In the genomic region with DNA sequence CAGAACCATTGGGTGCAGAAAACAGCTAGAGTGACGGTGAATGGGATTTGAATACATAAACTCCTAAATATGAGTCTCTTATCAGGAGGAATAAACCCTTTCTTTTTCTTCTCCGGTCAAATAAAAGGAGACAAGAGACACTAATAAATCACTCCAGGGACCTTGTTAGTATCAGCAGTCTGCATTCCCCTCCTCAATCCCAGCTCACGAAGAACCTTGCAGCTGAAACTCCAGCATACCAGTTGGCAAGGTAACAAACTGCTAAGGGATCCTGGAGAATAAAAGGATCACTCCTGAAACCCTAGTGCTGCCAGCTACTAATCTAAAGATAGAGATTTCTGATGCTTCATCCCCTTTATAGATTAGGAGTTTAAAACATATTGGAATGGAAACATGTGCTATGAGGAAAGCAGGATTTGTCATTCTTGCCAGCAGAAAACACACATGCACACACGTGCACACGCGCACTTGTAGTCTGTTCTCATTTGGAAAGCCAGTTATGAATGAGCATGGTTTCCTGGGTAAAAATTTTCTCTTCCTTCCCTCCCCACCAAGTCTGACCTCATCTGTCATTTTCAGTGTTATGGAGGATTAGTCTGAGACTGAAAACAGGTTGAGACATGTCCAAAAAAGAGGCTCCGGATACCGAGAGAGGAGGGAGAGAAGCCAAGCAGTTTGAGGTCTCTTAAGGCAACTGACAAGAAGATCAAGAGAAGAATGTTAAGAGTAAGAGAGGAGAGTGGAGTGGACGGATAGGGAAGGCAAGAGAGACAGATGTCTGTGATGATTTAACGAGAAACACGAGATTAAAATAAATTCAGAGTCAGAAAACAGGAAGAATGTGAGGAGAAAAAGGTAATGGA, we compare ENCODE assay signal across 9 cellular contexts. TPM values are rescaled to one million over a fixed set of nuclear protein-coding genes. Genes with fewer than 3 reads are reported as not detected.
DNase-seq lines count a peak whose midpoint lies in the region; ATAC-seq and TF ChIP-seq lines count a peak whose summit lies in the region.
"Had no signal": no experiment of that assay in that cellular context is flagged by ENCODE, and none has a peak within 500 bp of the region (broad histone marks: within the 10 kb centered on the region; RNA-seq: fewer than 3 reads in every experiment).

No MANE protein-coding gene starts in this region.

- intact Hi-C loops in Caco-2 (cut with micrococcal nuclease; ENCODE audit: unreplicated experiment), result no loop called here

- H3K36me3 ChIP-seq in Caco-2 (ENCODE audit: control insufficient read depth, insufficient read depth, low read length) (no peaks in the 10 kb centered on the region), RWPE2 (ENCODE audit: low read depth) (peaks cover 4% of the 10 kb centered on the region)

- ATAC-seq in GM19025 (IDR thresholded peaks at IDR 0.05; ENCODE audit: low read depth, unreplicated experiment), result peak; percentile 71
- ATAC-seq in HG03103 (IDR thresholded peaks at IDR 0.05; ENCODE audit: low read depth, unreplicated experiment), result peak; percentile 45
- ATAC-seq in RWPE2 (ENCODE audit: low read depth), result peak; percentile 50

- POLR2A ChIA-PET in Caco-2 (lab: Charles Lee), result interaction anchor here (1.0 to 1.4 kb wide), 3 partner anchors 9 to 18 kb away, joined by 3 to 9 read pairs (median 7); a partner anchor contains a TSS

- no peaks in the 10 kb centered on the region for H3K9me3 ChIP-seq in Caco-2
- H3K9me3 ChIP-seq in RWPE2 (ENCODE audit: severe bottlenecking), result no peaks in the 10 kb centered on the region

- H3K36me3 Mint-ChIP-seq in Caco-2 (ENCODE audit: insufficient read depth, unreplicated experiment) (peaks cover 5% of the 10 kb centered on the region), endothelial cell (ENCODE audit: low read depth, unreplicated experiment) (peaks cover 9% of the 10 kb centered on the region)

- CTCF ChIA-PET in Caco-2 (lab: Charles Lee), result interaction anchor here (0.9 to 1.2 kb wide), 5 partner anchors 9 to 43 kb away, joined by 3 to 5 read pairs (median 4); no protein-coding TSS in a partner anchor

- TF ChIP-seq CTCF in Caco-2 (IDR thresholded peaks at IDR 0.05; ENCODE audit: insufficient read depth in 1 of 2, low read depth in 1 of 2, low read length in 1 of 2, severe bottlenecking in 1 of 2, unreplicated experiment in 1 of 2), result no peak
- no peak for TF ChIP-seq CTCF in RWPE2 (IDR thresholded peaks at IDR 0.05; ENCODE audit: poor library complexity, severe bottlenecking)
- TF ChIP-seq CTCF in endothelial cell (IDR thresholded peaks at IDR 0.05; ENCODE audit: unreplicated experiment), result no peak

- H3K27me3 ChIP-seq in Caco-2 (replicated peaks; ENCODE audit: control insufficient read depth, insufficient read depth, low read length) (no peaks in the 10 kb centered on the region), RWPE2 (ENCODE audit: insufficient read depth, poor library complexity, severe bottlenecking) (no peaks in the 10 kb centered on the region)

- H3K4me1 ChIP-seq in Caco-2 (peaks cover 54% of the 10 kb centered on the region), RWPE2 (ENCODE audit: insufficient read depth, poor library complexity, severe bottlenecking) (peaks cover 62% of the 10 kb centered on the region)

- peak in 1 of 2 experiments; percentile 22 for DNase-seq in Caco-2
- DNase-seq in RWPE2 (ENCODE audit: low spot score), result no peak
- DNase-seq in endothelial cell (ENCODE audit: low spot score), result no peak
- DNase-seq in NCI-H774 (lab: John Stamatoyannopoulos, UW), result no peak
- DNase-seq in AG08396 (ENCODE audit: low spot score), result no peak
- DNase-seq in LoVo (ENCODE audit: low spot score), result no peak

- no TSS peak for BruUV-seq in Caco-2 (replicated peaks; lab: Mats Ljungman, UMichigan)

- H3K27me3 Mint-ChIP-seq in Caco-2 (ENCODE audit: insufficient read depth, unreplicated experiment), result no peaks in the 10 kb centered on the region
- H3K27me3 Mint-ChIP-seq in endothelial cell (ENCODE audit: unreplicated experiment), result peaks cover 12% of the 10 kb centered on the region

- H3K9me3 Mint-ChIP-seq in Caco-2 (ENCODE audit: unreplicated experiment), result no peaks in the 10 kb centered on the region
- H3K9me3 Mint-ChIP-seq in endothelial cell (ENCODE audit: unreplicated experiment), result no peaks in the 10 kb centered on the region

- H3K4me1 Mint-ChIP-seq in Caco-2 (ENCODE audit: low read depth, unreplicated experiment) (peaks cover 47% of the 10 kb centered on the region), endothelial cell (ENCODE audit: unreplicated experiment) (peaks cover 65% of the 10 kb centered on the region)

- H3K27ac ChIP-seq in RWPE2 (ENCODE audit: poor library complexity, severe bottlenecking), result peak overlapping the region; percentile 97
- H3K27ac ChIP-seq: KMS-11 had no signal

- no peak overlapping the region for H3K4me3 ChIP-seq in Caco-2 (ENCODE audit: low read depth, low read length)
- H3K4me3 ChIP-seq in RWPE2 (ENCODE audit: severe bottlenecking), result no peak overlapping the region

- H3K4me3 Mint-ChIP-seq in Caco-2 (ENCODE audit: unreplicated experiment) (peak overlapping the region; percentile 46), endothelial cell (ENCODE audit: unreplicated experiment) (peak overlapping the region; percentile 3)

- H3K27ac Mint-ChIP-seq in Caco-2 (ENCODE audit: unreplicated experiment) (peak overlapping the region; percentile 31), endothelial cell (ENCODE audit: unreplicated experiment) (peak overlapping the region; percentile 11)

RNA-seq across cellular contexts. Expression of a gene that starts 10.9 kb away (rescaled TPM):
- 8.6 and 9.4 TPM in 2 replicates for total RNA-seq in Caco-2 (2022)
- total RNA-seq in endothelial cell (ENCODE audit: unreplicated experiment), result 18.0 TPM
